10 cellular contexts compared by ENCODE assay signal in the genomic region with DNA sequence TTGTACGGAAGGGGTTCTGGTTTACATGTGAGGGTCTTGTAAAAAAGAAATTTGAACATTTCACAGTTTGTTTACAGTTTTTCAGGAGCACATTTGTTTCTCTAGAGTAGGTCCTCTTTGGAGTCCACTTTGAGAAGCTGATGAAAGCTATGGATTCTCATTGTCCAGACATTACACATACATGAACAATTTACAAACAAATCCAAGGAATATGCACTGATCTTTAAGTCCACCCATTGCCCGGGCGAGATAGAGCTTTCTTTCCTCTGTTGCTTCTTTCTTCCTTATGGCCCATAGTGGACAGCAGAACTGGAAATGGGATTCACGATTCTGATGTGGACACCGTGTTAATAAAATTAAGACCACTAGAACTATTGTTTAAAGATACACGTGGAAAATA. TPM values are rescaled to one million over a fixed set of nuclear protein-coding genes. Genes with fewer than 3 reads are reported as not detected.
DNase-seq lines count a peak whose midpoint lies in the region; ATAC-seq and TF ChIP-seq lines count a peak whose summit lies in the region.
"Had no signal": no experiment of that assay in that cellular context is flagged by ENCODE, and none has a peak within 500 bp of the region (broad histone marks: within the 10 kb centered on the region; RNA-seq: fewer than 3 reads in every experiment).

No MANE protein-coding gene starts in this region.

- no peaks in the 10 kb centered on the region for H3K9me3 ChIP-seq in tibial nerve
- no peaks in the 10 kb centered on the region for H3K9me3 ChIP-seq in testis

- CTCF ChIA-PET in activated naive CD4-positive, alpha-beta T cell treated with anti-CD3 and anti-CD28 coated beads, Interleukin-2, amount 10 ng/mL, durations not matched to agents 7 days and 5 days (lab: Charles Lee) = interaction anchor here (1.0 to 2.7 kb wide), 4 partner anchors 13 to 127 kb away, joined by 3 to 11 read pairs (median 6); no protein-coding TSS in a partner anchor

- peak overlapping the region in 3 of 4 donors; percentile 12 to 98 (median 93) for H3K4me3 ChIP-seq in tibial nerve
- peak overlapping the region in 1 of 2 donors; percentile 84 for H3K4me3 ChIP-seq in testis

- intact Hi-C loops in testis (cut with DNase I; ENCODE audit: low total_unique reads) = no loop called here

- ATAC-seq in activated T-helper 17 cell treated with anti-CD3 and anti-CD28 coated beads, Interleukin-2, amount 50 U/mL, for 72 hours (replicated peaks) = no peak
- no peak for ATAC-seq in GM21717 (IDR thresholded peaks at IDR 0.05; ENCODE audit: unreplicated experiment)

- H3K27ac ChIP-seq in tibial nerve = no peak overlapping the region
- no peak overlapping the region for H3K27ac ChIP-seq in testis

- H3K27me3 ChIP-seq in tibial nerve = no peaks in the 10 kb centered on the region
- H3K27me3 ChIP-seq in testis = no peaks in the 10 kb centered on the region

- no peak for TF ChIP-seq EP300 in tibial nerve (IDR thresholded peaks at IDR 0.05)

- no peaks in the 10 kb centered on the region for H3K27me3 Mint-ChIP-seq in activated naive CD4-positive, alpha-beta T cell treated with anti-CD3 and anti-CD28 coated beads, Interleukin-2, amount 10 ng/mL, durations not matched to agents 7 days and 5 days
- H3K27me3 Mint-ChIP-seq in activated T-helper 17 cell treated with anti-CD3 and anti-CD28 coated beads, Interleukin-2, amount 50 U/mL, for 72 hours = no peaks in the 10 kb centered on the region

- peaks cover 46% of the 10 kb centered on the region for H3K36me3 Mint-ChIP-seq in activated naive CD4-positive, alpha-beta T cell treated with anti-CD3 and anti-CD28 coated beads, Interleukin-2, amount 10 ng/mL, durations not matched to agents 7 days and 5 days
- H3K36me3 Mint-ChIP-seq in activated T-helper 17 cell treated with anti-CD3 and anti-CD28 coated beads, Interleukin-2, amount 50 U/mL, for 72 hours (ENCODE audit: low read depth) = peaks cover 55% of the 10 kb centered on the region

- peak overlapping the region; percentile 52 for H3K27ac Mint-ChIP-seq in activated naive CD4-positive, alpha-beta T cell treated with anti-CD3 and anti-CD28 coated beads, Interleukin-2, amount 10 ng/mL, durations not matched to agents 7 days and 5 days
- peak overlapping the region; percentile 97 for H3K27ac Mint-ChIP-seq in activated T-helper 17 cell treated with anti-CD3 and anti-CD28 coated beads, Interleukin-2, amount 50 U/mL, for 72 hours

- H3K4me1 Mint-ChIP-seq in activated naive CD4-positive, alpha-beta T cell treated with anti-CD3 and anti-CD28 coated beads, Interleukin-2, amount 10 ng/mL, durations not matched to agents 7 days and 5 days = peaks cover 60% of the 10 kb centered on the region
- H3K4me1 Mint-ChIP-seq in activated T-helper 17 cell treated with anti-CD3 and anti-CD28 coated beads, Interleukin-2, amount 50 U/mL, for 72 hours = peaks cover 28% of the 10 kb centered on the region

- DNase-seq in activated naive CD4-positive, alpha-beta T cell treated with anti-CD3 and anti-CD28 coated beads, Interleukin-2, amount 10 ng/mL, durations not matched to agents 7 days and 5 days = no peak
- DNase-seq in activated naive CD4-positive, alpha-beta T cell treated with anti-CD3 and anti-CD28 coated beads, Interleukin-2, amount 50 U/mL, for 16 hours = no peak
- DNase-seq in iris pigment epithelial cell (ENCODE audit: low read depth) (peak; percentile 30), tibial nerve (ENCODE audit: low spot score in 2 of 2) (no peak), testis (no peak), dermis blood vessel endothelial cell (no peak)
- DNase-seq: T1000 had no signal

- H3K36me3 ChIP-seq in tibial nerve (no peaks in the 10 kb centered on the region), testis (ENCODE audit: low read depth, missing control alignments) (no peaks in the 10 kb centered on the region)

- no peaks in the 10 kb centered on the region for H3K9me3 Mint-ChIP-seq in activated naive CD4-positive, alpha-beta T cell treated with anti-CD3 and anti-CD28 coated beads, Interleukin-2, amount 10 ng/mL, durations not matched to agents 7 days and 5 days
- no peaks in the 10 kb centered on the region for H3K9me3 Mint-ChIP-seq in activated T-helper 17 cell treated with anti-CD3 and anti-CD28 coated beads, Interleukin-2, amount 50 U/mL, for 72 hours

- peak overlapping the region; percentile 95 for H3K4me3 Mint-ChIP-seq in activated naive CD4-positive, alpha-beta T cell treated with anti-CD3 and anti-CD28 coated beads, Interleukin-2, amount 10 ng/mL, durations not matched to agents 7 days and 5 days
- H3K4me3 Mint-ChIP-seq in activated T-helper 17 cell treated with anti-CD3 and anti-CD28 coated beads, Interleukin-2, amount 50 U/mL, for 72 hours = peak overlapping the region; percentile 90

- peaks cover 0 to 59% (median 22%) of the 10 kb centered on the region in 4 donors for H3K4me1 ChIP-seq in tibial nerve
- peaks cover 25% of the 10 kb centered on the region for H3K4me1 ChIP-seq in testis

- TF ChIP-seq CTCF in tibial nerve (IDR thresholded peaks at IDR 0.05) (no peak), testis (IDR thresholded peaks at IDR 0.05) (no peak)

- TF ChIP-seq POLR2A in tibial nerve (IDR thresholded peaks at IDR 0.05) = no peak
- no peak for TF ChIP-seq POLR2A in testis (IDR thresholded peaks at IDR 0.05)

- WGBS in tibial nerve, 2 donors = 46 to 52% methylated on average over 6 of the region's 6 CpGs
- 41 to 44% methylated on average over 6 of the region's 6 CpGs for WGBS in testis, 2 donors

RNA-seq across cellular contexts. Expression of a gene that starts 1.9 kb away (rescaled TPM):
- total RNA-seq in activated T-helper 17 cell treated with anti-CD3 and anti-CD28 coated beads, Interleukin-2, amount 50 U/mL, for 72 hours = 100 to 1,000 TPM; 108 to 115 TPM
- 10 to 100 TPM; 25.5 to 33.3 (median 28.2) TPM for total RNA-seq in tibial nerve
- 10 to 100 TPM; 51.7 to 66.8 TPM for total RNA-seq in testis
- polyA plus RNA-seq in testis (ENCODE audit: insufficient read depth, low read depth, low replicate concordance) = 164 TPM
- 27.9 and 55.2 TPM in 2 replicates for total RNA-seq in dermis blood vessel endothelial cell

RNA-seq across cellular contexts. Expression of a gene that starts 29.1 kb away (rescaled TPM):
- under 1 TPM in 1 of 2 donors, not detected in 1; 0.05 TPM for total RNA-seq in activated T-helper 17 cell treated with anti-CD3 and anti-CD28 coated beads, Interleukin-2, amount 50 U/mL, for 72 hours
- not detected for total RNA-seq in tibial nerve
- total RNA-seq in testis = under 1 TPM; 0.79 to 0.99 TPM
- 1.7 TPM for polyA plus RNA-seq in testis (ENCODE audit: insufficient read depth, low read depth, low replicate concordance)
- total RNA-seq in dermis blood vessel endothelial cell = 0.05 TPM in 1 of 2 replicates, not detected in the other
- total RNA-seq: subcutaneous adipose tissue had no signal

RNA-seq across cellular contexts. Expression of a gene that starts 48.5 kb away (rescaled TPM):
- total RNA-seq in activated T-helper 17 cell treated with anti-CD3 and anti-CD28 coated beads, Interleukin-2, amount 50 U/mL, for 72 hours = 10 to 100 TPM; 12.5 to 27.8 TPM
- total RNA-seq in tibial nerve (10 to 100 TPM in 3 of 4 donors, 1 to 10 TPM in 1; 9.8 to 18.0 (median 13.3) TPM), testis (10 to 100 TPM; 19.2 to 22.3 TPM), dermis blood vessel endothelial cell (15.5 and 24.3 TPM in 2 replicates)
- 28.0 TPM for polyA plus RNA-seq in testis (ENCODE audit: insufficient read depth, low read depth, low replicate concordance)
